ENCODE assay signal across 9 cellular contexts in genomic region chr17:66426397-66427033, GRCh38.
DNase-seq lines count a peak whose midpoint lies in the region; ATAC-seq, FAIRE-seq and TF ChIP-seq lines count a peak whose summit lies in the region.
"Had no signal": no experiment of that assay in that cellular context is flagged by ENCODE, and none has a peak within 500 bp of the region (broad histone marks: within the 10 kb centered on the region; RNA-seq: fewer than 3 reads in every experiment).

No MANE protein-coding gene starts in this region.

- POLR2A ChIA-PET in HEK293 (lab: Yijun Ruan, JAX): no interaction called here

- H3K9me3 ChIP-seq in BE2C (no peaks in the 10 kb centered on the region), HEK293 (ENCODE audit: control insufficient read depth, insufficient read depth, low read depth, low read length) (no peaks in the 10 kb centered on the region), vagina (no peaks in the 10 kb centered on the region)
- H3K9me3 ChIP-seq: HAP-1 had no signal

- no peak for DNase-seq in BE2C
- DNase-seq in activated CD4-positive, alpha-beta T cell treated with anti-CD3 and anti-CD28 coated beads, Interleukin-2, amount 10 ng/mL, durations not matched to agents 24 days and 14 days: peak; percentile 87
- DNase-seq in germinal center (ENCODE audit: low spot score): peak; percentile 70
- DNase-seq in urothelium cell line (ENCODE audit: low spot score): peak; percentile 29
- DNase-seq in vagina (ENCODE audit: extremely low spot score in 2 of 2): no peak

- peak overlapping the region; percentile 28 for H3K4me3 Mint-ChIP-seq in activated CD4-positive, alpha-beta T cell treated with anti-CD3 and anti-CD28 coated beads, Interleukin-2, amount 10 ng/mL, durations not matched to agents 24 days and 14 days

- intact Hi-C loops in activated CD4-positive, alpha-beta T cell treated with anti-CD3 and anti-CD28 coated beads, Interleukin-2, amount 10 ng/mL, durations not matched to agents 24 days and 14 days (cut with micrococcal nuclease): loop anchor here (1.0 to 10.0 kb wide), 3 partner anchors 52 to 171 kb away; no protein-coding TSS in a partner anchor
- intact Hi-C loops in vagina (cut with DNase I): no loop called here

- H3K36me3 ChIP-seq in BE2C (no peaks in the 10 kb centered on the region), HEK293 (ENCODE audit: control insufficient read depth in 2 of 2, insufficient read depth in 1 of 2, low read length in 2 of 2) (no peaks in the 10 kb centered on the region), vagina (no peaks in the 10 kb centered on the region)
- H3K36me3 ChIP-seq: HAP-1 had no signal

- peaks cover 15% of the 10 kb centered on the region for H3K36me3 Mint-ChIP-seq in activated CD4-positive, alpha-beta T cell treated with anti-CD3 and anti-CD28 coated beads, Interleukin-2, amount 10 ng/mL, durations not matched to agents 24 days and 14 days (ENCODE audit: low read depth)

- CTCF ChIA-PET in HEK293 (lab: Yijun Ruan, JAX): interaction anchor here (0.6 kb wide), 1 partner anchor 147 kb away, joined by 4 read pairs; no protein-coding TSS in a partner anchor

- H3K4me1 Mint-ChIP-seq in activated CD4-positive, alpha-beta T cell treated with anti-CD3 and anti-CD28 coated beads, Interleukin-2, amount 10 ng/mL, durations not matched to agents 24 days and 14 days: peaks cover 66% of the 10 kb centered on the region

- ATAC-seq in GM18520 (IDR thresholded peaks at IDR 0.05; ENCODE audit: unreplicated experiment): no peak
- ATAC-seq in HG02885 (IDR thresholded peaks at IDR 0.05; ENCODE audit: poor library complexity, unreplicated experiment): no peak

- H3K27me3 Mint-ChIP-seq in activated CD4-positive, alpha-beta T cell treated with anti-CD3 and anti-CD28 coated beads, Interleukin-2, amount 10 ng/mL, durations not matched to agents 24 days and 14 days: no peaks in the 10 kb centered on the region

- H3K27ac ChIP-seq in HEK293 (ENCODE audit: extremely low read depth, low read depth, low read length): no peak overlapping the region
- H3K27ac ChIP-seq in vagina: no peak overlapping the region

- H3K9me3 Mint-ChIP-seq in activated CD4-positive, alpha-beta T cell treated with anti-CD3 and anti-CD28 coated beads, Interleukin-2, amount 10 ng/mL, durations not matched to agents 24 days and 14 days: no peaks in the 10 kb centered on the region

- FAIRE-seq in urothelium cell line (lab: Jason Lieb, UNC): no peak

- H3K4me3 ChIP-seq in BE2C (ENCODE audit: low read depth, low read length) (no peak overlapping the region), HEK293 (ENCODE audit: low read depth, low read length) (no peak overlapping the region), vagina (no peak overlapping the region)
- H3K4me3 ChIP-seq: HAP-1 had no signal

- TF ChIP-seq POLR2A in vagina (IDR thresholded peaks at IDR 0.05): no peak

- H3K27ac Mint-ChIP-seq in activated CD4-positive, alpha-beta T cell treated with anti-CD3 and anti-CD28 coated beads, Interleukin-2, amount 10 ng/mL, durations not matched to agents 24 days and 14 days: peak overlapping the region; percentile 59

- H3K4me1 ChIP-seq in BE2C: peaks cover 10% of the 10 kb centered on the region
- H3K4me1 ChIP-seq in HEK293 (ENCODE audit: control insufficient read depth, insufficient read depth, low read length): peaks cover 14% of the 10 kb centered on the region
- H3K4me1 ChIP-seq in vagina: peaks cover 15% of the 10 kb centered on the region

- TF ChIP-seq CTCF in BE2C (IDR thresholded peaks at IDR 0.05; ENCODE audit: low read depth, low read length) (peak; percentile 57), HEK293 (tag by site-specific recombination; IDR thresholded peaks at IDR 0.05) (no peak), vagina (IDR thresholded peaks at IDR 0.05) (no peak)

- H3K27me3 ChIP-seq in BE2C: no peaks in the 10 kb centered on the region
- no peaks in the 10 kb centered on the region for H3K27me3 ChIP-seq in vagina

TF ChIP-seq in HEK293, 187 proteins besides CTCF, POLR2A, EP300 and RAD21:
- TF ChIP-seq ZNF654 (tag by site-specific recombination; IDR thresholded peaks at IDR 0.05; ENCODE audit: low read depth): peak; percentile 34; the same call in 1 of the 2 replicates
- no peak for TF ChIP-seq MEIS1 (CRISPR knock-in tag; IDR thresholded peaks at IDR 0.05; ENCODE audit: borderline replicate concordance)
- TF ChIP-seq YY1 (tag by site-specific recombination; IDR thresholded peaks at IDR 0.05): no peak
- TF ChIP-seq ZXDB (tag by site-specific recombination; IDR thresholded peaks at IDR 0.05): no peak
- TF ChIP-seq SETDB1 (IDR thresholded peaks at IDR 0.05; ENCODE audit: insufficient read length, low read length): peak; percentile 34
- no peak for TF ChIP-seq ZSCAN23 (tag by site-specific recombination; IDR thresholded peaks at IDR 0.05)
- TF ChIP-seq GLIS2 (tag by site-specific recombination; IDR thresholded peaks at IDR 0.05): no peak
- TF ChIP-seq ZNF23 (tag by site-specific recombination; IDR thresholded peaks at IDR 0.05; ENCODE audit: borderline replicate concordance): no peak
- no peak for TF ChIP-seq ZBTB26 (tag by site-specific recombination; optimal IDR thresholded peaks at IDR 0.05)
- no peak for TF ChIP-seq ZNF121 (tag by site-specific recombination; IDR thresholded peaks at IDR 0.05)
- no peak for TF ChIP-seq INSM2 (tag by site-specific recombination; IDR thresholded peaks at IDR 0.05)
- TF ChIP-seq ZSCAN5A (tag by site-specific recombination; IDR thresholded peaks at IDR 0.05): 0 out of 2 replicates have a peak, but pooled peaks have one; percentile 44
- no peak for TF ChIP-seq ZNF184 (tag by site-specific recombination; IDR thresholded peaks at IDR 0.05)
- TF ChIP-seq ZNF626 (tag by site-specific recombination; IDR thresholded peaks at IDR 0.05): no peak
- TF ChIP-seq TRIM28 (IDR thresholded peaks at IDR 0.05; ENCODE audit: borderline replicate concordance, low read length): no peak
- no peak for TF ChIP-seq ZFHX2 (tag by site-specific recombination; conservative IDR thresholded peaks at IDR 0.05)
- peak; percentile 75 for TF ChIP-seq ZNF580 (tag by site-specific recombination; IDR thresholded peaks at IDR 0.05)
- no peak for TF ChIP-seq ZNF692 (tag by site-specific recombination; IDR thresholded peaks at IDR 0.05)

Comparison
In these comparisons a context has a peak if more than half of its experiments do, and no peak if none do; other contexts are left out.
1. DNase-seq: peak in activated CD4-positive, alpha-beta T cell treated with anti-CD3 and anti-CD28 coated beads, Interleukin-2, amount 10 ng/mL, durations not matched to agents 24 days and 14 days (single experiment), germinal center (single experiment) and urothelium cell line (single experiment); none in BE2C (single experiment) and vagina (0 of 2).